In genomic region chr9:130824616-130825015, GRCh38 we compare ENCODE assay signal across 9 cellular contexts. TPM values are rescaled to one million over a fixed set of nuclear protein-coding genes. Genes with fewer than 3 reads are reported as not detected.
DNase-seq lines count a peak whose midpoint lies in the region; ATAC-seq, FAIRE-seq and TF ChIP-seq lines count a peak whose summit lies in the region.
"Had no signal": no experiment of that assay in that cellular context is flagged by ENCODE, and none has a peak within 500 bp of the region (broad histone marks: within the 10 kb centered on the region; RNA-seq: fewer than 3 reads in every experiment).

No MANE protein-coding gene starts in this region.

- H3K4me3 ChIP-seq in iPS-15b (ENCODE audit: low read depth, low read length) (no peak overlapping the region), sigmoid colon (peak overlapping the region in 1 of 4 donors; percentile 16)

- H3K9me3 ChIP-seq in iPS-15b (ENCODE audit: control insufficient read depth, insufficient read depth, low read length) (no peaks in the 10 kb centered on the region), sigmoid colon (no peaks in the 10 kb centered on the region)

- H3K27me3 Mint-ChIP-seq in stimulated activated naive B cell treated with anti-CD40 and anti-IgM and Interleukin-4, amounts not matched to agents 10 μg/mL and 1 μg/mL and 100 μg/mL, for 72 hours: no peaks in the 10 kb centered on the region
- H3K27me3 Mint-ChIP-seq: activated naive CD4-positive, alpha-beta T cell treated with anti-CD3 and anti-CD28 coated beads, Interleukin-2, amount 50 U/mL, for 24 hours had no signal

- peaks cover 35% of the 10 kb centered on the region for H3K4me1 ChIP-seq in iPS-15b (ENCODE audit: control insufficient read depth, insufficient read depth, low read length)
- H3K4me1 ChIP-seq in sigmoid colon: peaks cover 0 to 49% (median 41%) of the 10 kb centered on the region in 4 donors

- intact Hi-C loops in sigmoid colon (cut with DNase I): no loop called here

- peaks cover 2 to 13% of the 10 kb centered on the region in 2 donors for H3K4me1 Mint-ChIP-seq in stimulated activated naive B cell treated with anti-CD40 and anti-IgM and Interleukin-4, amounts not matched to agents 10 μg/mL and 1 μg/mL and 100 μg/mL, for 72 hours
- H3K4me1 Mint-ChIP-seq: activated naive CD4-positive, alpha-beta T cell treated with anti-CD3 and anti-CD28 coated beads, Interleukin-2, amount 50 U/mL, for 24 hours had no signal

- no peaks in the 10 kb centered on the region for H3K36me3 ChIP-seq in iPS-15b (ENCODE audit: control insufficient read depth, insufficient read depth, low read length)
- H3K36me3 ChIP-seq in sigmoid colon: no peaks in the 10 kb centered on the region

- H3K27me3 ChIP-seq in iPS-15b (ENCODE audit: control insufficient read depth, insufficient read depth, low read length) (no peaks in the 10 kb centered on the region), sigmoid colon (no peaks in the 10 kb centered on the region)

- no peak for DNase-seq in sigmoid colon
- no peak for DNase-seq in NK-92 treated with Interleukin-12 subunit alpha and Interleukin-12 subunit beta, amount 100 ng/mL, for 24 hours (lab: John Stamatoyannopoulos, UW)
- DNase-seq in anterior cingulate cortex (lab: John Stamatoyannopoulos, UW): no peak
- no peak for DNase-seq in stimulated activated naive B cell treated with anti-CD40 and anti-IgM and Interleukin-4, amounts not matched to agents 10 μg/mL and 1 μg/mL and 100 μg/mL, for 72 hours

- H3K27ac Mint-ChIP-seq in stimulated activated naive B cell treated with anti-CD40 and anti-IgM and Interleukin-4, amounts not matched to agents 10 μg/mL and 1 μg/mL and 100 μg/mL, for 72 hours: no peak overlapping the region
- H3K27ac Mint-ChIP-seq: activated naive CD4-positive, alpha-beta T cell treated with anti-CD3 and anti-CD28 coated beads, Interleukin-2, amount 50 U/mL, for 24 hours had no signal

- no peak for TF ChIP-seq EP300 in sigmoid colon (IDR thresholded peaks at IDR 0.05)

- peaks cover 0 to 3% of the 10 kb centered on the region in 2 donors for H3K9me3 Mint-ChIP-seq in stimulated activated naive B cell treated with anti-CD40 and anti-IgM and Interleukin-4, amounts not matched to agents 10 μg/mL and 1 μg/mL and 100 μg/mL, for 72 hours
- H3K9me3 Mint-ChIP-seq: activated naive CD4-positive, alpha-beta T cell treated with anti-CD3 and anti-CD28 coated beads, Interleukin-2, amount 50 U/mL, for 24 hours had no signal

- TF ChIP-seq CTCF in sigmoid colon (IDR thresholded peaks at IDR 0.05): no peak

- TF ChIP-seq POLR2A in sigmoid colon (IDR thresholded peaks at IDR 0.05): no peak

- FAIRE-seq in G401.6 (lab: Jason Lieb, UNC): peak; percentile 3

- peaks cover 6 to 10% of the 10 kb centered on the region in 2 donors for H3K36me3 Mint-ChIP-seq in stimulated activated naive B cell treated with anti-CD40 and anti-IgM and Interleukin-4, amounts not matched to agents 10 μg/mL and 1 μg/mL and 100 μg/mL, for 72 hours

- no peak overlapping the region for H3K4me3 Mint-ChIP-seq in stimulated activated naive B cell treated with anti-CD40 and anti-IgM and Interleukin-4, amounts not matched to agents 10 μg/mL and 1 μg/mL and 100 μg/mL, for 72 hours
- H3K4me3 Mint-ChIP-seq: activated naive CD4-positive, alpha-beta T cell treated with anti-CD3 and anti-CD28 coated beads, Interleukin-2, amount 50 U/mL, for 24 hours had no signal

- WGBS in sigmoid colon, 2 donors: 31 to 49% methylated on average over 4 of the region's 4 CpGs

- H3K27ac ChIP-seq in angular gyrus (ENCODE audit: low read depth, low read length) (peak overlapping the region; percentile 71), sigmoid colon (peak overlapping the region; percentile 70 to 82 (median 80))

- peak overlapping the region; percentile 32 for H3K9ac ChIP-seq in iPS-15b (ENCODE audit: low read depth, low read length)

- no peak for ATAC-seq in HG02885 (IDR thresholded peaks at IDR 0.05; ENCODE audit: poor library complexity, unreplicated experiment)
- ATAC-seq in stimulated activated naive B cell treated with anti-CD40 and anti-IgM and Interleukin-4, amounts not matched to agents 10 μg/mL and 1 μg/mL and 100 μg/mL, for 72 hours (replicated peaks): no peak

RNA-seq across cellular contexts. Expression of gene ABL1, which starts 10.4 kb away (rescaled TPM):
- 100 to 1,000 TPM in 2 of 4 donors, 10 to 100 TPM in 2; 69.6 to 127 (median 101) TPM for total RNA-seq in sigmoid colon
- 10 to 100 TPM; 24.5 to 50.0 (median 31.8) TPM for polyA plus RNA-seq in sigmoid colon
